ENCODE assay signal across 36 cellular contexts in genomic region chr5:73125289-73125688, GRCh38. TPM values are rescaled to one million over a fixed set of nuclear protein-coding genes. Genes with fewer than 3 reads are reported as not detected.
"Had no signal": no experiment of that assay in that cellular context is flagged by ENCODE, and none has a peak within 500 bp of the region (broad histone marks: within the 10 kb centered on the region; RNA-seq: fewer than 3 reads in every experiment).

No MANE protein-coding gene starts in this region.

- H3K9me3 ChIP-seq: esophagus squamous epithelium, gastroesophageal sphincter had no signal

- H3K36me3 ChIP-seq: gastroesophageal sphincter, WERI-Rb-1 had no signal

- H3K9me3 Mint-ChIP-seq: activated B cell treated with CpG ODN at 0.5 μM for 24 hours; activated CD8-positive, alpha-beta T cell treated with anti-CD3 and anti-CD28 coated beads for 36 hours; activated T-cell treated with anti-CD3 and anti-CD28 coated beads, Interleukin-2, amount 50 U/mL, for 4 hours; activated T-helper 17 cell treated with anti-CD3 and anti-CD28 coated beads, Interleukin-2, amount 50 U/mL, for 72 hours; T-helper 2 cell treated with Interferon-gamma antibody and Interleukin-4, amounts not matched to agents 5 μg/mL and 100 μg/mL, for 36 hours had no signal

- H3K4me3 ChIP-seq: esophagus squamous epithelium, gastroesophageal sphincter had no signal

- ATAC-seq: activated CD4-positive, CD25-positive, alpha-beta regulatory T cell treated with anti-CD3 and anti-CD28 coated beads, Interleukin-2, amount 50 U/mL, for 24 hours; activated CD8-positive, alpha-beta T cell treated with anti-CD3 and anti-CD28 coated beads for 36 hours; activated T-cell treated with anti-CD3 and anti-CD28 coated beads, Interleukin-2, amount 50 U/mL, for 4 hours; activated T-helper 17 cell treated with anti-CD3 and anti-CD28 coated beads, Interleukin-2, amount 50 U/mL, for 72 hours; gastroesophageal sphincter; T-helper 17 cell had no signal

- H3K27ac Mint-ChIP-seq: activated B cell treated with CpG ODN at 0.5 μM for 24 hours; activated CD8-positive, alpha-beta T cell treated with anti-CD3 and anti-CD28 coated beads for 36 hours; activated naive CD8-positive, alpha-beta T cell; activated T-helper 17 cell treated with anti-CD3 and anti-CD28 coated beads, Interleukin-2, amount 50 U/mL, for 72 hours; T-helper 17 cell; T-helper 2 cell treated with Interferon-gamma antibody and Interleukin-4, amounts not matched to agents 5 μg/mL and 100 μg/mL, for 36 hours had no signal

- H3K27me3 ChIP-seq: brain microvascular endothelial cell had no signal

- H3K27ac ChIP-seq: brain microvascular endothelial cell, epithelial cell of prostate, esophagus squamous epithelium, gastroesophageal sphincter, WERI-Rb-1 had no signal

- H3K4me3 Mint-ChIP-seq: activated B cell treated with CpG ODN at 0.5 μM for 24 hours; activated CD8-positive, alpha-beta T cell treated with anti-CD3 and anti-CD28 coated beads for 36 hours; activated naive CD8-positive, alpha-beta T cell; activated T-cell treated with anti-CD3 and anti-CD28 coated beads, Interleukin-2, amount 50 U/mL, for 4 hours; activated T-helper 17 cell treated with anti-CD3 and anti-CD28 coated beads, Interleukin-2, amount 50 U/mL, for 72 hours; T-helper 2 cell treated with Interferon-gamma antibody and Interleukin-4, amounts not matched to agents 5 μg/mL and 100 μg/mL, for 36 hours had no signal

- H3K36me3 Mint-ChIP-seq: activated naive CD8-positive, alpha-beta T cell had no signal

- H3K4me1 Mint-ChIP-seq: activated T-helper 17 cell treated with anti-CD3 and anti-CD28 coated beads, Interleukin-2, amount 50 U/mL, for 72 hours had no signal

- DNase-seq: activated B cell treated with CpG ODN at 0.5 μM for 24 hours; activated CD4-positive, alpha-beta T cell treated with anti-CD3 and anti-CD28 coated beads for 48 hours; activated CD4-positive, alpha-beta T cell treated with anti-CD3 and anti-CD28 coated beads, Interleukin-2, amount 50 U/mL, for 1 hour; activated CD4-positive, alpha-beta T cell treated with anti-CD3 and anti-CD28 coated beads, Interleukin-2, amount 50 U/mL, for 48 hours; activated CD8-positive, alpha-beta memory T cell treated with anti-CD3 and anti-CD28 coated beads for 24 hours; activated CD8-positive, alpha-beta T cell treated with anti-CD3 and anti-CD28 coated beads for 36 hours; activated effector memory CD4-positive, alpha-beta T cell treated with Interleukin-2 at 50 U/mL for 16 hours; activated gamma-delta T cell treated with Interleukin-2 at 50 U/mL for 16 hours; activated naive CD4-positive, alpha-beta T cell treated with anti-CD3 and anti-CD28 coated beads, Interleukin-2, amount 50 U/mL, for 16 hours; activated naive CD4-positive, alpha-beta T cell treated with Interleukin-2 at 50 U/mL for 16 hours; activated T-cell treated with anti-CD3 and anti-CD28 coated beads, Interleukin-2, amount 50 U/mL, for 4 hours; amniotic stem cell; anterior cingulate cortex; brain microvascular endothelial cell; caudate nucleus; effector CD8-positive, alpha-beta T cell; esophagus squamous epithelium; foreskin melanocyte; T-helper 1 cell; T-helper 17 cell; T1000; WERI-Rb-1 had no signal

RNA-seq across cellular contexts. Expression of gene TMEM171, which starts 4.9 kb away (rescaled TPM):
- total RNA-seq: activated B cell treated with CpG ODN at 0.5 μM for 24 hours; activated CD8-positive, alpha-beta T cell treated with anti-CD3 and anti-CD28 coated beads for 36 hours; activated T-helper 17 cell treated with anti-CD3 and anti-CD28 coated beads, Interleukin-2, amount 50 U/mL, for 72 hours had no signal

RNA-seq across cellular contexts. Expression of gene TMEM174, which starts 47.7 kb away (rescaled TPM):
- total RNA-seq: activated B cell treated with CpG ODN at 0.5 μM for 24 hours; activated CD8-positive, alpha-beta T cell treated with anti-CD3 and anti-CD28 coated beads for 36 hours; activated T-cell treated with anti-CD3 and anti-CD28 coated beads, Interleukin-2, amount 50 U/mL, for 4 hours; activated T-helper 17 cell treated with anti-CD3 and anti-CD28 coated beads, Interleukin-2, amount 50 U/mL, for 72 hours; astrocyte; bronchial epithelial cell; chondrocyte; dermis microvascular lymphatic vessel endothelial cell; endothelial cell of umbilical vein; esophagus squamous epithelium; fibroblast of lung; fibroblast of villous mesenchyme; gastroesophageal sphincter; glomerular endothelial cell; T-helper 17 cell had no signal
